Comparison of ENCODE assay signal across 26 cellular contexts in the genomic region with DNA sequence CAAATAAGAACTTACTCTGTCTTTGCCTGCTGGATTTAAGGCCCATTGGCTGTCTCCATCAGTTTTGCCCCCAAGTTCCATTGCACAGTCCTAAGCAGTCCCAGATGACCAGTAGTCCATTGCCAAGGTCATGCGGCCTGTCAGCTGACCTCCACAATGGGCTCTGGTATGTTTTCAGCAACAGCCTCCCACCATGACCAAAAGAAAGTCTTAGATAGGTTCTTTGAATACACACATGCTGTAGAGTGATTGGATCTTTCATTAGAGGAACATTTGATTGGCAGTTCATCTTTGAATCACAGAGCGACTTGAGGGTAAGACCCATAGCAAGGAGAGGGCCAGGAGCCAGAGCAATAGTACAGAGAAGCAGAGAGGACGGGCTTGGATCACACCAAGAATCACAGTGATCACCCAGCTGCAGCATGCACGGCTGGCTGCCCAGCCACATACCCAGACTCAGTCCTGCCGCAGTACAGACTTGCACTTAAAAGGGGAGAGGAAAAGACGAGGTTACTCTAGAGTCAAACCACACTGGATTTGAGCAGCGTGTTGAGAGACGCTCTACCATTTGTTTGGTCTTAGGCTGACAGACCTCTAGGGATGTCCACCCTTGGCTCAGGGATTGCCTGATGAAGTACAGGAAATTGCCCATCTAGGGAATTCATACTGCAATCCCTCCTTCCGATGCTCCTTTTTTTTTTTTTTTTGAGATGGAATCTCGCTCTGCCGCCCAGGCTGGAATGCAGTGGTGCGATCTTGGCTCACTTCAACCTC. TPM values are rescaled to one million over a fixed set of nuclear protein-coding genes. Genes with fewer than 3 reads are reported as not detected.
A peak's percentile ranks its signal among the peaks of the same experiment; 100 is the strongest.
DNase-seq lines count a peak whose midpoint lies in the region; ATAC-seq, FAIRE-seq and TF ChIP-seq lines count a peak whose summit lies in the region.
"Had no signal": no experiment of that assay in that cellular context is flagged by ENCODE, and none has a peak within 500 bp of the region (broad histone marks: within the 10 kb centered on the region; RNA-seq: fewer than 3 reads in every experiment).

No MANE protein-coding gene starts in this region.

- H3K18ac ChIP-seq in H1 (ENCODE audit: extremely low read depth, low read length) = no peak overlapping the region

- no peaks in the 10 kb centered on the region for H3K4me1 Mint-ChIP-seq in stimulated activated memory B cell treated with anti-CD40 and anti-IgM and Interleukin-4, amounts not matched to agents 10 μg/mL and 1 μg/mL and 100 μg/mL, for 72 hours
- H3K4me1 Mint-ChIP-seq: CD8-positive, alpha-beta memory T cell had no signal

- DNase-seq in Right ventricle myocardium superior (no peak), cardiac septum (ENCODE audit: low spot score) (no peak), H1 (ENCODE audit: low read depth in 1 of 2, low spot score in 2 of 2) (no peak), kidney tubule cell (ENCODE audit: low spot score) (peak; percentile 49), SK-N-SH (no peak), UCSD-AML1 (lab: John Stamatoyannopoulos, UW; ENCODE audit: unreplicated experiment) (no peak)
- DNase-seq: ACHN; Calu3; CD8-positive, alpha-beta memory T cell; DMS153; GOT3; IMR-90; Karpas-422; NCI-H1694 treated with DMSO at 0.1 percent for 48 hours; NCI-H2081 treated with DMSO at 0.1 percent for 48 hours; NCI-H2171 treated with DMSO at 0.1 percent for 48 hours; NCI-H524 treated with DMSO at 0.1 percent for 48 hours; NCI-H82; Peyer's patch had no signal

- no peak overlapping the region for H4K91ac ChIP-seq in H1 (replicated peaks; ENCODE audit: insufficient read length, low read length)

- no peaks in the 10 kb centered on the region for H3K9me3 Mint-ChIP-seq in stimulated activated memory B cell treated with anti-CD40 and anti-IgM and Interleukin-4, amounts not matched to agents 10 μg/mL and 1 μg/mL and 100 μg/mL, for 72 hours
- H3K9me3 Mint-ChIP-seq: CD8-positive, alpha-beta memory T cell had no signal

- 0 out of 2 replicates have a peak overlapping the region, but pooled peaks have one; percentile 25 for H2BK20ac ChIP-seq in H1 (ENCODE audit: low read length)

- peaks cover 0 to 7% (median under 1%) of the 10 kb centered on the region in 4 experiments; a peak in 4 of 7 replicates for H3K4me1 ChIP-seq in H1 (replicated peaks in 1 of 4; ENCODE audit: control insufficient read depth in 3 of 4, insufficient read depth in 4 of 4, low read length in 3 of 4)
- peaks cover 10 to 14% of the 10 kb centered on the region in 2 experiments; a peak in 3 of 4 replicates for H3K4me1 ChIP-seq in SK-N-SH (ENCODE audit: control insufficient read depth in 1 of 2, insufficient read depth in 2 of 2, low read depth in 1 of 2, low read length in 1 of 2)
- H3K4me1 ChIP-seq: Peyer's patch had no signal

- no peak overlapping the region for H4K8ac ChIP-seq in H1 (ENCODE audit: extremely low read depth, insufficient read depth, low read length)

- H4K5ac ChIP-seq in H1 (ENCODE audit: insufficient read length, low read depth, low read length) = no peak overlapping the region

- no peak overlapping the region for H3K4ac ChIP-seq in H1 (replicated peaks; ENCODE audit: insufficient read length, low read depth, low read length)

- H3K9me3 ChIP-seq in H1 (ENCODE audit: insufficient read depth in 2 of 2, low read depth in 1 of 2, low read length in 1 of 2) (no peaks in the 10 kb centered on the region), SK-N-SH (no peaks in the 10 kb centered on the region)
- H3K9me3 ChIP-seq: Peyer's patch had no signal

- TF ChIP-seq CTCF in H1 (IDR thresholded peaks at IDR 0.05; ENCODE audit: control extremely low read depth in 1 of 3, insufficient read depth in 1 of 3, low read depth in 1 of 3, low read length in 3 of 3) (no peak), SK-N-SH (IDR thresholded peaks at IDR 0.05) (no peak)

- H2BK120ac ChIP-seq in H1 (replicated peaks; ENCODE audit: low read depth, low read length) = no peak overlapping the region

- H3K23ac ChIP-seq in H1 (ENCODE audit: insufficient read length) = peak overlapping the region; percentile 55

- no peaks in the 10 kb centered on the region for H3K79me2 ChIP-seq in H1 (ENCODE audit: control insufficient read depth in 1 of 2, insufficient read depth in 2 of 2, low read length in 2 of 2)
- no peaks in the 10 kb centered on the region for H3K79me2 ChIP-seq in SK-N-SH (ENCODE audit: insufficient read depth)

- intact Hi-C loops in Right ventricle myocardium superior (cut with DNase I) (no loop called here), cardiac septum (cut with DNase I) (no loop called here)

- TF ChIP-seq POLR2A in H1 (IDR thresholded peaks at IDR 0.05; ENCODE audit: control extremely low read depth in 1 of 2, low read depth in 2 of 2, low read length in 2 of 2) = no peak

- CTCF ChIA-PET in H1 (lab: Charles Lee; ENCODE audit: partially characterized antibody) = no interaction called here
- CTCF ChIA-PET in SK-N-SH (lab: Yijun Ruan, JAX) = interaction anchor here (1.4 kb wide), 1 partner anchor 280 kb away, joined by 3 read pairs; no protein-coding TSS in a partner anchor

- no peak overlapping the region for H2AFZ ChIP-seq in H1 (ENCODE audit: low read length)
- H2AFZ ChIP-seq in SK-N-SH (ENCODE audit: low read depth) = no peak overlapping the region

- no peak overlapping the region for H3K4me3 ChIP-seq in H1 (ENCODE audit: extremely low read depth in 1 of 4, insufficient read depth in 2 of 4, low read depth in 3 of 4, low read length in 4 of 4)
- no peak overlapping the region for H3K4me3 ChIP-seq in SK-N-SH (ENCODE audit: low read depth in 2 of 2, low read length in 1 of 2)
- H3K4me3 ChIP-seq: Peyer's patch had no signal

- H3K27ac Mint-ChIP-seq in stimulated activated memory B cell treated with anti-CD40 and anti-IgM and Interleukin-4, amounts not matched to agents 10 μg/mL and 1 μg/mL and 100 μg/mL, for 72 hours = no peak overlapping the region
- H3K27ac Mint-ChIP-seq: CD8-positive, alpha-beta memory T cell had no signal

- no peak overlapping the region for H3K14ac ChIP-seq in H1 (ENCODE audit: insufficient read length)

- ATAC-seq in Right ventricle myocardium superior (ENCODE audit: poor library complexity) (peak; percentile 42), HG02678 (IDR thresholded peaks at IDR 0.05; ENCODE audit: unreplicated experiment) (no peak)
- ATAC-seq in stimulated activated memory B cell treated with anti-CD40 and anti-IgM and Interleukin-4, amounts not matched to agents 10 μg/mL and 1 μg/mL and 100 μg/mL, for 72 hours = peak; percentile 43
- ATAC-seq: HCT116 had no signal

- peaks cover 14% of the 10 kb centered on the region for H3K27me3 Mint-ChIP-seq in stimulated activated memory B cell treated with anti-CD40 and anti-IgM and Interleukin-4, amounts not matched to agents 10 μg/mL and 1 μg/mL and 100 μg/mL, for 72 hours

- no peaks in the 10 kb centered on the region for H3K23me2 ChIP-seq in H1 (ENCODE audit: low read depth, low read length)

- H2BK15ac ChIP-seq in H1 (ENCODE audit: low read length) = no peak overlapping the region

- WGBS in H1 (ENCODE audit: extremely low coverage in 1 of 2, insufficient coverage in 1 of 2, insufficient read length in 1 of 2, insufficient replicate concordance in 2 of 2, low coverage in 1 of 2, low lambda C conversion rate in 2 of 2, missing lambda C conversion rate in 1 of 2), 2 experiments = 93% methylated on average over 10 of the region's 12 CpGs; no CpG with 5 or more reads in 1 of the 2 experiments
- 98% methylated on average over 12 of the region's 12 CpGs for WGBS in SK-N-SH (ENCODE audit: low lambda C conversion rate)

- no peaks in the 10 kb centered on the region for H3K79me1 ChIP-seq in H1 (ENCODE audit: low read depth, low read length)

- no peaks in the 10 kb centered on the region for H3K9me2 ChIP-seq in SK-N-SH

- no peak overlapping the region for H2BK5ac ChIP-seq in H1 (ENCODE audit: low read depth, low read length)

- POLR2A ChIA-PET in H1 (lab: Charles Lee; ENCODE audit: partially characterized antibody) = interaction anchor here (0.7 to 1.3 kb wide), 2 partner anchors 12 to 138 kb away, joined by 3 read pairs; a partner anchor contains a TSS
- POLR2A ChIA-PET in SK-N-SH (lab: Yijun Ruan, JAX) = no interaction called here

- H3K9ac ChIP-seq in H1 (replicated peaks in 1 of 4; ENCODE audit: extremely low read depth in 1 of 4, low read depth in 3 of 4, low read length in 3 of 4) (no peak overlapping the region), SK-N-SH (no peak overlapping the region)

- TF ChIP-seq EP300 in H1 (IDR thresholded peaks at IDR 0.05; ENCODE audit: borderline replicate concordance in 1 of 2, low read depth in 2 of 2, low read length in 2 of 2) (no peak), SK-N-SH (IDR thresholded peaks at IDR 0.05; ENCODE audit: borderline replicate concordance in 1 of 2, low read depth in 1 of 2, low read length in 1 of 2) (no peak)

- no peak overlapping the region for H3K56ac ChIP-seq in H1 (replicated peaks; ENCODE audit: insufficient read length, low read depth, low read length)

- H3K36me3 Mint-ChIP-seq in stimulated activated memory B cell treated with anti-CD40 and anti-IgM and Interleukin-4, amounts not matched to agents 10 μg/mL and 1 μg/mL and 100 μg/mL, for 72 hours = no peaks in the 10 kb centered on the region
- H3K36me3 Mint-ChIP-seq: CD8-positive, alpha-beta memory T cell had no signal

- H3F3A ChIP-seq in SK-N-SH (replicated peaks; ENCODE audit: insufficient read depth) = peaks cover 10% of the 10 kb centered on the region

- no peak overlapping the region for H2BK12ac ChIP-seq in H1 (ENCODE audit: low read depth, low read length)

- no peak for FAIRE-seq in H1 (lab: Jason Lieb, UNC)
- FAIRE-seq: GM12892 had no signal

- H3K27me3 ChIP-seq in H1 (replicated peaks in 1 of 4; ENCODE audit: control insufficient read depth in 3 of 4, extremely low read depth in 1 of 4, insufficient read depth in 3 of 4, low read length in 3 of 4) (no peaks in the 10 kb centered on the region), SK-N-SH (ENCODE audit: insufficient read depth) (no peaks in the 10 kb centered on the region)
- H3K27me3 ChIP-seq: Peyer's patch had no signal

- H3K36me3 ChIP-seq in H1 (ENCODE audit: control insufficient read depth in 2 of 4, insufficient read depth in 4 of 4, low read length in 3 of 4) = no peaks in the 10 kb centered on the region
- H3K36me3 ChIP-seq in SK-N-SH (replicated peaks in 1 of 2; ENCODE audit: control insufficient read depth in 1 of 2, insufficient read depth in 2 of 2, low read length in 1 of 2) = peaks cover 0 to 4% of the 10 kb centered on the region in 2 experiments
- H3K36me3 ChIP-seq: Peyer's patch had no signal

- TF ChIP-seq RAD21 in H1 (IDR thresholded peaks at IDR 0.05 in 1 of 2, conservative IDR thresholded peaks at IDR 0.05 in 1 of 2; ENCODE audit: low read depth in 2 of 2, low read length in 2 of 2) (no peak), SK-N-SH (IDR thresholded peaks at IDR 0.05; ENCODE audit: low read length) (no peak)

- H2AK5ac ChIP-seq in H1 (ENCODE audit: low read depth, low read length) = no peak overlapping the region

- no peak overlapping the region for H3K4me2 ChIP-seq in H1 (ENCODE audit: insufficient read depth in 1 of 2, low read depth in 2 of 2, low read length in 2 of 2)
- no peak overlapping the region for H3K4me2 ChIP-seq in SK-N-SH

- H4K20me1 ChIP-seq in H1 (replicated peaks in 1 of 2; ENCODE audit: control insufficient read depth in 1 of 2, insufficient read depth in 2 of 2, low read length in 2 of 2) (no peaks in the 10 kb centered on the region), SK-N-SH (ENCODE audit: insufficient read depth) (no peaks in the 10 kb centered on the region)

- no peak overlapping the region for H3K4me3 Mint-ChIP-seq in stimulated activated memory B cell treated with anti-CD40 and anti-IgM and Interleukin-4, amounts not matched to agents 10 μg/mL and 1 μg/mL and 100 μg/mL, for 72 hours
- H3K4me3 Mint-ChIP-seq: CD8-positive, alpha-beta memory T cell had no signal

- H3K27ac ChIP-seq in H1 (ENCODE audit: low read depth, low read length) (no peak overlapping the region), SK-N-SH (ENCODE audit: low read depth in 2 of 2, low read length in 1 of 2) (no peak overlapping the region)
- H3K27ac ChIP-seq: 22Rv1, C4-2B, Peyer's patch had no signal

RNA-seq across cellular contexts. Expression of a gene that starts 50.4 kb away (rescaled TPM):
- 7.1 TPM for total RNA-seq in Right ventricle myocardium superior
- 7.7 TPM for total RNA-seq in cardiac septum
- total RNA-seq in H1 (2021; fragmentation: NEBNext Ultra II Directional; extraction: Animal tissue kit (Norgen Biotek cat#: 25700)) = 21.4 and 22.9 TPM in 2 replicates
- 9.3 and 11.5 TPM in 2 replicates for polyA plus RNA-seq in H1 (2011; rRNA removed)
- polyA plus RNA-seq in H1 (2011; cell fraction: cytosol; rRNA removed) = 11.8 TPM
- polyA plus RNA-seq in H1 (2011; cell fraction: nucleus; rRNA removed) = 12.3 TPM
- 10.1 to 14.1 TPM (median 12.6 TPM) in 4 replicates for polyA plus RNA-seq in H1 (2012, experiment 1 of 2)
- 3.8 TPM for polyA plus RNA-seq in H1 (2012, experiment 2 of 2)
- polyA plus RNA-seq in H1 (2013, experiment 1 of 2) = 18.0 TPM
- polyA plus RNA-seq in H1 (2013, experiment 2 of 2) = 20.1 TPM
- polyA minus RNA-seq in H1 (2011; rRNA and poly(A)+ RNA removed) = 18.0 and 21.4 TPM in 2 replicates
- polyA minus RNA-seq in H1 (2011; cell fraction: cytosol; rRNA and poly(A)+ RNA removed) = 10.9 TPM
- polyA minus RNA-seq in H1 (2011; cell fraction: nucleus; rRNA and poly(A)+ RNA removed) = 19.3 TPM
- polyA plus RNA-seq in SK-N-SH (2012; rRNA removed) = 7.6 and 11.2 TPM in 2 replicates
- 9.1 and 10.1 TPM in 2 replicates for polyA plus RNA-seq in SK-N-SH (2012; cell fraction: cytosol; rRNA removed)
- 8.6 and 15.1 TPM in 2 replicates for polyA plus RNA-seq in SK-N-SH (2012; cell fraction: nucleus; rRNA removed)

RNA-seq across cellular contexts. Expression of a gene that starts 53.8 kb away (rescaled TPM):
- total RNA-seq in Right ventricle myocardium superior = 0.27 TPM
- 0.11 TPM for total RNA-seq in cardiac septum
- total RNA-seq in H1 (2021; fragmentation: NEBNext Ultra II Directional; extraction: Animal tissue kit (Norgen Biotek cat#: 25700)) = 4.9 and 5.8 TPM in 2 replicates
- polyA plus RNA-seq in H1 (2011; rRNA removed) = 4.7 and 4.9 TPM in 2 replicates
- polyA plus RNA-seq in H1 (2011; cell fraction: cytosol; rRNA removed) = 4.5 TPM
- polyA plus RNA-seq in H1 (2011; cell fraction: nucleus; rRNA removed) = 12.7 TPM
- 3.7 to 4.7 TPM (median 4.6 TPM) in 4 replicates for polyA plus RNA-seq in H1 (2012, experiment 1 of 2)
- polyA plus RNA-seq in H1 (2012, experiment 2 of 2) = 1.3 TPM
- polyA plus RNA-seq in H1 (2013, experiment 1 of 2) = 3.8 TPM
- polyA plus RNA-seq in H1 (2013, experiment 2 of 2) = 4.6 TPM
- 4.5 and 5.8 TPM in 2 replicates for polyA minus RNA-seq in H1 (2011; rRNA and poly(A)+ RNA removed)
- 0.95 TPM for polyA minus RNA-seq in H1 (2011; cell fraction: cytosol; rRNA and poly(A)+ RNA removed)
- 5.2 TPM for polyA minus RNA-seq in H1 (2011; cell fraction: nucleus; rRNA and poly(A)+ RNA removed)
- polyA plus RNA-seq in SK-N-SH (2012; rRNA removed) = 39.4 and 44.3 TPM in 2 replicates
- 32.6 and 41.3 TPM in 2 replicates for polyA plus RNA-seq in SK-N-SH (2012; cell fraction: cytosol; rRNA removed)
- polyA plus RNA-seq in SK-N-SH (2012; cell fraction: nucleus; rRNA removed) = 25.4 and 33.6 TPM in 2 replicates
- total RNA-seq: CD8-positive, alpha-beta memory T cell; OCI-LY7 had no signal
